In the genomic region with DNA sequence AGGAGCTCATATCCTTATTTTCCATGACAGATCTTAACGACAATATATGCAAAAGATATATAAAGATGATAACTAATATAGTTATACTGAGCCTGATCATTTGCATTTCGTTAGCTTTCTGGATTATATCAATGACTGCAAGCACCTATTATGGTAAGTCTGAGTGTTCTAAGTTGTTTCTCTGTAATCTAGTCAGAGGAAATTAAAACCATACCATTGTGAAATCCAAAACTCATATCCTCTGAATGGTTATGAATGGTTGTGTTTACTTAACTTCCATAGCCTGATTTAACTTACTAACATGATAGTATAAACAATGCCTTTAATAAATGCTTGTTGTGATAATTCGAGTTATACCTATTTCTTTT, we compare ENCODE assay signal across 1 cellular context.
TF ChIP-seq lines count a peak whose summit lies in the region.

No MANE protein-coding gene starts in this region.

TF ChIP-seq in GM23338, 12 proteins besides CTCF, POLR2A, EP300 and RAD21 (continued from another document):
- TF ChIP-seq REST (IDR thresholded peaks at IDR 0.05; ENCODE audit: unreplicated experiment) (no peak), EZH2 (IDR thresholded peaks at IDR 0.05; ENCODE audit: low read depth, unreplicated experiment) (no peak), JUNB (IDR thresholded peaks at IDR 0.05; ENCODE audit: unreplicated experiment) (no peak)
- TF ChIP-seq, protein P1, sequence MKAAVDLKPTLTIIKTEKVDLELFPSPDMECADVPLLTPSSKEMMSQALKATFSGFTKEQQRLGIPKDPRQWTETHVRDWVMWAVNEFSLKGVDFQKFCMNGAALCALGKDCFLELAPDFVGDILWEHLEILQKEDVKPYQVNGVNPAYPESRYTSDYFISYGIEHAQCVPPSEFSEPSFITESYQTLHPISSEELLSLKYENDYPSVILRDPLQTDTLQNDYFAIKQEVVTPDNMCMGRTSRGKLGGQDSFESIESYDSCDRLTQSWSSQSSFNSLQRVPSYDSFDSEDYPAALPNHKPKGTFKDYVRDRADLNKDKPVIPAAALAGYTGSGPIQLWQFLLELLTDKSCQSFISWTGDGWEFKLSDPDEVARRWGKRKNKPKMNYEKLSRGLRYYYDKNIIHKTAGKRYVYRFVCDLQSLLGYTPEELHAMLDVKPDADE (IDR thresholded peaks at IDR 0.05) = no peak
- TF ChIP-seq, protein P2, sequence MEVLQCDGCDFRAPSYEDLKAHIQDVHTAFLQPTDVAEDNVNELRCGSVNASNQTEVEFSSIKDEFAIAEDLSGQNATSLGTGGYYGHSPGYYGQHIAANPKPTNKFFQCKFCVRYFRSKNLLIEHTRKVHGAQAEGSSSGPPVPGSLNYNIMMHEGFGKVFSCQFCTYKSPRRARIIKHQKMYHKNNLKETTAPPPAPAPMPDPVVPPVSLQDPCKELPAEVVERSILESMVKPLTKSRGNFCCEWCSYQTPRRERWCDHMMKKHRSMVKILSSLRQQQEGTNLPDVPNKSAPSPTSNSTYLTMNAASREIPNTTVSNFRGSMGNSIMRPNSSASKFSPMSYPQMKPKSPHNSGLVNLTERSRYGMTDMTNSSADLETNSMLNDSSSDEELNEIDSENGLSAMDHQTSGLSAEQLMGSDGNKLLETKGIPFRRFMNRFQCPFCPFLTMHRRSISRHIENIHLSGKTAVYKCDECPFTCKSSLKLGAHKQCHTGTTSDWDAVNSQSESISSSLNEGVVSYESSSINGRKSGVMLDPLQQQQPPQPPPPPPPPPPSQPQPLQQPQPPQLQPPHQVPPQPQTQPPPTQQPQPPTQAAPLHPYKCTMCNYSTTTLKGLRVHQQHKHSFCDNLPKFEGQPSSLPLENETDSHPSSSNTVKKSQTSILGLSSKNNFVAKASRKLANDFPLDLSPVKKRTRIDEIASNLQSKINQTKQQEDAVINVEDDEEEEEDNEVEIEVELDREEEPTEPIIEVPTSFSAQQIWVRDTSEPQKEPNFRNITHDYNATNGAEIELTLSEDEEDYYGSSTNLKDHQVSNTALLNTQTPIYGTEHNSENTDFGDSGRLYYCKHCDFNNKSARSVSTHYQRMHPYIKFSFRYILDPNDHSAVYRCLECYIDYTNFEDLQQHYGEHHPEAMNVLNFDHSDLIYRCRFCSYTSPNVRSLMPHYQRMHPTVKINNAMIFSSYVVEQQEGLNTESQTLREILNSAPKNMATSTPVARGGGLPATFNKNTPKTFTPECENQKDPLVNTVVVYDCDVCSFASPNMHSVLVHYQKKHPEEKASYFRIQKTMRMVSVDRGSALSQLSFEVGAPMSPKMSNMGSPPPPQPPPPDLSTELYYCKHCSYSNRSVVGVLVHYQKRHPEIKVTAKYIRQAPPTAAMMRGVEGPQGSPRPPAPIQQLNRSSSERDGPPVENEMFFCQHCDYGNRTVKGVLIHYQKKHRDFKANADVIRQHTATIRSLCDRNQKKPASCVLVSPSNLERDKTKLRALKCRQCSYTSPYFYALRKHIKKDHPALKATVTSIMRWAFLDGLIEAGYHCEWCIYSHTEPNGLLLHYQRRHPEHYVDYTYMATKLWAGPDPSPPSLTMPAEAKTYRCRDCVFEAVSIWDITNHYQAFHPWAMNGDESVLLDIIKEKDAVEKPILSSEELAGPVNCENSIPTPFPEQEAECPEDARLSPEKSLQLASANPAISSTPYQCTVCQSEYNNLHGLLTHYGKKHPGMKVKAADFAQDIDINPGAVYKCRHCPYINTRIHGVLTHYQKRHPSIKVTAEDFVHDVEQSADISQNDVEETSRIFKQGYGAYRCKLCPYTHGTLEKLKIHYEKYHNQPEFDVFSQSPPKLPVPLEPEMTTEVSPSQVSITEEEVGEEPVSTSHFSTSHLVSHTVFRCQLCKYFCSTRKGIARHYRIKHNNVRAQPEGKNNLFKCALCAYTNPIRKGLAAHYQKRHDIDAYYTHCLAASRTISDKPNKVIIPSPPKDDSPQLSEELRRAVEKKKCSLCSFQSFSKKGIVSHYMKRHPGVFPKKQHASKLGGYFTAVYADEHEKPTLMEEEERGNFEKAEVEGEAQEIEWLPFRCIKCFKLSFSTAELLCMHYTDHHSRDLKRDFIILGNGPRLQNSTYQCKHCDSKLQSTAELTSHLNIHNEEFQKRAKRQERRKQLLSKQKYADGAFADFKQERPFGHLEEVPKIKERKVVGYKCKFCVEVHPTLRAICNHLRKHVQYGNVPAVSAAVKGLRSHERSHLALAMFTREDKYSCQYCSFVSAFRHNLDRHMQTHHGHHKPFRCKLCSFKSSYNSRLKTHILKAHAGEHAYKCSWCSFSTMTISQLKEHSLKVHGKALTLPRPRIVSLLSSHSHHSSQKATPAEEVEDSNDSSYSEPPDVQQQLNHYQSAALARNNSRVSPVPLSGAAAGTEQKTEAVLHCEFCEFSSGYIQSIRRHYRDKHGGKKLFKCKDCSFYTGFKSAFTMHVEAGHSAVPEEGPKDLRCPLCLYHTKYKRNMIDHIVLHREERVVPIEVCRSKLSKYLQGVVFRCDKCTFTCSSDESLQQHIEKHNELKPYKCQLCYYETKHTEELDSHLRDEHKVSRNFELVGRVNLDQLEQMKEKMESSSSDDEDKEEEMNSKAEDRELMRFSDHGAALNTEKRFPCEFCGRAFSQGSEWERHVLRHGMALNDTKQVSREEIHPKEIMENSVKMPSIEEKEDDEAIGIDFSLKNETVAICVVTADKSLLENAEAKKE (CRISPR knock-in tag; IDR thresholded peaks at IDR 0.05) = no peak
